ENCODE assay signal across 25 cellular contexts in genomic region chr1:10594481-10595050, GRCh38.
A peak's percentile ranks its signal among the peaks of the same experiment; 100 is the strongest.
DNase-seq lines count a peak whose midpoint lies in the region; ATAC-seq, FAIRE-seq and TF ChIP-seq lines count a peak whose summit lies in the region.
"Had no signal": no experiment of that assay in that cellular context is flagged by ENCODE, and none has a peak within 500 bp of the region (broad histone marks: within the 10 kb centered on the region; RNA-seq: fewer than 3 reads in every experiment).

No MANE protein-coding gene starts in this region.

- H3K27me3 ChIP-seq in right cardiac atrium (ENCODE audit: control insufficient read depth, insufficient read depth) (no peaks in the 10 kb centered on the region), HAP-1 (ENCODE audit: low read depth) (no peaks in the 10 kb centered on the region), H1 (replicated peaks in 1 of 4; ENCODE audit: control insufficient read depth in 3 of 4, extremely low read depth in 1 of 4, insufficient read depth in 3 of 4, low read length in 3 of 4) (no peaks in the 10 kb centered on the region)

- H2BK120ac ChIP-seq in H1 (replicated peaks; ENCODE audit: low read depth, low read length), result no peak overlapping the region

- peak overlapping the region; percentile 68; the same call in 1 of the 2 replicates for H4K8ac ChIP-seq in H1 (ENCODE audit: extremely low read depth, insufficient read depth, low read length)

- H3K9me3 ChIP-seq in right cardiac atrium (ENCODE audit: control insufficient read depth, low read length) (no peaks in the 10 kb centered on the region), HAP-1 (no peaks in the 10 kb centered on the region), H1 (ENCODE audit: insufficient read depth in 2 of 2, low read depth in 1 of 2, low read length in 1 of 2) (no peaks in the 10 kb centered on the region)

- intact Hi-C loops in Right ventricle myocardium inferior (cut with DNase I), result no loop called here
- intact Hi-C loops in right cardiac atrium (cut with DNase I), result no loop called here

- POLR2A ChIA-PET in H1 (lab: Charles Lee; ENCODE audit: partially characterized antibody), result no interaction called here

- H4K91ac ChIP-seq in H1 (replicated peaks; ENCODE audit: insufficient read length, low read length), result no peak overlapping the region

- H3K27ac Mint-ChIP-seq in stimulated activated memory B cell treated with anti-CD40 and anti-IgM and Interleukin-4, amounts not matched to agents 10 μg/mL and 1 μg/mL and 100 μg/mL, for 72 hours, result peak overlapping the region; percentile 41
- H3K27ac Mint-ChIP-seq: activated CD4-positive, alpha-beta T cell treated with anti-CD3 and anti-CD28 coated beads, Interleukin-2, amount 10 ng/mL, durations not matched to agents 7 days and 5 days; activated CD8-positive, alpha-beta memory T cell treated with anti-CD3 and anti-CD28 coated beads, Interleukin-2, amount 10 ng/mL, durations not matched to agents 7 days and 5 days; naive thymus-derived CD8-positive, alpha-beta T cell had no signal

- no peaks in the 10 kb centered on the region for H3K27me3 Mint-ChIP-seq in stimulated activated memory B cell treated with anti-CD40 and anti-IgM and Interleukin-4, amounts not matched to agents 10 μg/mL and 1 μg/mL and 100 μg/mL, for 72 hours
- H3K27me3 Mint-ChIP-seq: activated CD4-positive, alpha-beta T cell treated with anti-CD3 and anti-CD28 coated beads, Interleukin-2, amount 10 ng/mL, durations not matched to agents 7 days and 5 days; activated CD8-positive, alpha-beta memory T cell treated with anti-CD3 and anti-CD28 coated beads, Interleukin-2, amount 10 ng/mL, durations not matched to agents 7 days and 5 days; naive thymus-derived CD8-positive, alpha-beta T cell; stimulated activated naive CD8-positive, alpha-beta T cell treated with anti-CD3 and anti-CD28 coated beads, Interleukin-15, amount 100 ng/mL, for 72 hours had no signal

- peak overlapping the region; percentile 10 to 44; a peak in 1 of 4 replicates for H3K4me2 ChIP-seq in H1 (ENCODE audit: insufficient read depth in 1 of 2, low read depth in 2 of 2, low read length in 2 of 2)

- CTCF ChIA-PET in H1 (lab: Charles Lee; ENCODE audit: partially characterized antibody), result interaction anchor here (1.1 to 2.1 kb wide), 8 partner anchors 8 to 65 kb away, joined by 3 to 8 read pairs (median 6); no protein-coding TSS in a partner anchor

- H3K23me2 ChIP-seq in H1 (ENCODE audit: low read depth, low read length), result no peaks in the 10 kb centered on the region; the same call in 1 of the 2 replicates

- no peak overlapping the region for H4K5ac ChIP-seq in H1 (ENCODE audit: insufficient read length, low read depth, low read length)

- no peak overlapping the region for H2AFZ ChIP-seq in H1 (ENCODE audit: low read length)

- TF ChIP-seq CTCF in H1 (IDR thresholded peaks at IDR 0.05; ENCODE audit: control extremely low read depth in 1 of 3, insufficient read depth in 1 of 3, low read depth in 1 of 3, low read length in 3 of 3), result no peak

- ATAC-seq in Right ventricle myocardium inferior (peak; percentile 69), right cardiac atrium (no peak), GM18502 (IDR thresholded peaks at IDR 0.05; ENCODE audit: poor library complexity, unreplicated experiment) (no peak)
- no peak for ATAC-seq in stimulated activated memory B cell treated with anti-CD40 and anti-IgM and Interleukin-4, amounts not matched to agents 10 μg/mL and 1 μg/mL and 100 μg/mL, for 72 hours
- ATAC-seq: activated CD8-positive, alpha-beta memory T cell treated with anti-CD3 and anti-CD28 coated beads, Interleukin-2, amount 10 ng/mL, durations not matched to agents 7 days and 5 days; naive thymus-derived CD8-positive, alpha-beta T cell; PC-3; stimulated activated naive CD8-positive, alpha-beta T cell treated with anti-CD3 and anti-CD28 coated beads, Interleukin-15, amount 100 ng/mL, for 72 hours had no signal

- H3K18ac ChIP-seq in H1 (ENCODE audit: extremely low read depth, low read length), result peak overlapping the region; percentile 53; the same call in 1 of the 2 replicates

- no peak for TF ChIP-seq POLR2A in H1 (IDR thresholded peaks at IDR 0.05; ENCODE audit: control extremely low read depth in 1 of 2, low read depth in 2 of 2, low read length in 2 of 2)

- H3K79me2 ChIP-seq in H1 (ENCODE audit: control insufficient read depth in 1 of 2, insufficient read depth in 2 of 2, low read length in 2 of 2), result no peaks in the 10 kb centered on the region

- H3K9ac ChIP-seq in H1 (replicated peaks in 1 of 4; ENCODE audit: extremely low read depth in 1 of 4, low read depth in 3 of 4, low read length in 3 of 4), result no peak overlapping the region; a peak in 1 of 7 replicates

- H3K56ac ChIP-seq in H1 (replicated peaks; ENCODE audit: insufficient read length, low read depth, low read length), result no peak overlapping the region

- H3K4me1 Mint-ChIP-seq in stimulated activated memory B cell treated with anti-CD40 and anti-IgM and Interleukin-4, amounts not matched to agents 10 μg/mL and 1 μg/mL and 100 μg/mL, for 72 hours, result peaks cover 13% of the 10 kb centered on the region
- H3K4me1 Mint-ChIP-seq: stimulated activated naive CD8-positive, alpha-beta T cell treated with anti-CD3 and anti-CD28 coated beads, Interleukin-15, amount 100 ng/mL, for 72 hours had no signal

- no peak for TF ChIP-seq RAD21 in H1 (IDR thresholded peaks at IDR 0.05 in 1 of 2, conservative IDR thresholded peaks at IDR 0.05 in 1 of 2; ENCODE audit: low read depth in 2 of 2, low read length in 2 of 2)

- FAIRE-seq in H1 (lab: Jason Lieb, UNC), result peak; percentile 24
- FAIRE-seq: small intestine had no signal

- no peaks in the 10 kb centered on the region for H4K20me1 ChIP-seq in H1 (replicated peaks in 1 of 2; ENCODE audit: control insufficient read depth in 1 of 2, insufficient read depth in 2 of 2, low read length in 2 of 2)

- no peak overlapping the region for H3K23ac ChIP-seq in H1 (ENCODE audit: insufficient read length)

- DNase-seq in Right ventricle myocardium inferior (ENCODE audit: missing footprints), result no peak
- DNase-seq in right cardiac atrium, result no peak
- peak; percentile 38 to 44 for DNase-seq in HAP-1 (ENCODE audit: low spot score in 2 of 2)
- no peak for DNase-seq in H1 (ENCODE audit: low read depth in 1 of 2, low spot score in 2 of 2)
- DNase-seq in SW 1271 (lab: John Stamatoyannopoulos, UW), result no peak
- DNase-seq in activated T-cell treated with anti-CD3 and anti-CD28 coated beads for 4 hours, result no peak
- DNase-seq: 8988T; activated CD4-positive, alpha-beta T cell treated with anti-CD3 and anti-CD28 coated beads, Interleukin-2, amount 10 ng/mL, durations not matched to agents 7 days and 5 days; activated CD8-positive, alpha-beta memory T cell treated with anti-CD3 and anti-CD28 coated beads, Interleukin-2, amount 10 ng/mL, durations not matched to agents 7 days and 5 days; activated naive CD4-positive, alpha-beta T cell treated with Interleukin-2 at 50 U/mL for 16 hours; Calu3; islet precursor cell; KBM-7; naive thymus-derived CD8-positive, alpha-beta T cell; NCI-H1417 treated with DMSO at 0.1 percent for 48 hours; NCI-H2081; occipital lobe; PC-3; SHP77 treated with DMSO at 0.1 percent for 48 hours; small intestine; stimulated activated naive CD8-positive, alpha-beta T cell treated with anti-CD3 and anti-CD28 coated beads, Interleukin-15, amount 100 ng/mL, for 72 hours; T-helper 9 cell; WERI-Rb-1 had no signal

- no peak overlapping the region for H2BK20ac ChIP-seq in H1 (ENCODE audit: low read length)

- H3K4me1 ChIP-seq in right cardiac atrium (ENCODE audit: control insufficient read depth, insufficient read depth, low read length), result peaks cover 11% of the 10 kb centered on the region
- H3K4me1 ChIP-seq in HAP-1, result peaks cover 21% of the 10 kb centered on the region
- peaks cover 3 to 13% (median 7%) of the 10 kb centered on the region in 4 experiments for H3K4me1 ChIP-seq in H1 (replicated peaks in 1 of 4; ENCODE audit: control insufficient read depth in 3 of 4, insufficient read depth in 4 of 4, low read length in 3 of 4)

- H3K27ac ChIP-seq in right cardiac atrium (ENCODE audit: low read length) (no peak overlapping the region), H1 (ENCODE audit: low read depth, low read length) (no peak overlapping the region)
- H3K27ac ChIP-seq: WERI-Rb-1 had no signal

- no peak overlapping the region for H3K4me3 Mint-ChIP-seq in stimulated activated memory B cell treated with anti-CD40 and anti-IgM and Interleukin-4, amounts not matched to agents 10 μg/mL and 1 μg/mL and 100 μg/mL, for 72 hours
- H3K4me3 Mint-ChIP-seq: activated CD4-positive, alpha-beta T cell treated with anti-CD3 and anti-CD28 coated beads, Interleukin-2, amount 10 ng/mL, durations not matched to agents 7 days and 5 days; activated CD8-positive, alpha-beta memory T cell treated with anti-CD3 and anti-CD28 coated beads, Interleukin-2, amount 10 ng/mL, durations not matched to agents 7 days and 5 days; naive thymus-derived CD8-positive, alpha-beta T cell; stimulated activated naive CD8-positive, alpha-beta T cell treated with anti-CD3 and anti-CD28 coated beads, Interleukin-15, amount 100 ng/mL, for 72 hours had no signal

- no peak overlapping the region for H2BK15ac ChIP-seq in H1 (ENCODE audit: low read length)

- H2BK5ac ChIP-seq in H1 (ENCODE audit: low read depth, low read length), result no peak overlapping the region; the same call in 1 of the 2 replicates

- no peak overlapping the region for H3K14ac ChIP-seq in H1 (ENCODE audit: insufficient read length)

- TF ChIP-seq EP300 in H1 (IDR thresholded peaks at IDR 0.05; ENCODE audit: borderline replicate concordance in 1 of 2, low read depth in 2 of 2, low read length in 2 of 2), result no peak

- no peak overlapping the region for H3K4ac ChIP-seq in H1 (replicated peaks; ENCODE audit: insufficient read length, low read depth, low read length)

- H2BK12ac ChIP-seq in H1 (ENCODE audit: low read depth, low read length), result no peak overlapping the region

- WGBS in right cardiac atrium, result 76% methylated on average over 9 of the region's 9 CpGs
- WGBS in H1 (ENCODE audit: extremely low coverage in 1 of 2, insufficient coverage in 1 of 2, insufficient read length in 1 of 2, insufficient replicate concordance in 2 of 2, low coverage in 1 of 2, low lambda C conversion rate in 2 of 2, missing lambda C conversion rate in 1 of 2), 2 experiments, result 51% methylated on average over 9 of the region's 9 CpGs; no CpG with 5 or more reads in 1 of the 2 experiments

- no peaks in the 10 kb centered on the region for H3K36me3 ChIP-seq in HAP-1 (replicated peaks)
- H3K36me3 ChIP-seq in H1 (ENCODE audit: control insufficient read depth in 2 of 4, insufficient read depth in 4 of 4, low read length in 3 of 4), result no peaks in the 10 kb centered on the region; a peak in 1 of 8 replicates

- no peaks in the 10 kb centered on the region for H3K79me1 ChIP-seq in H1 (ENCODE audit: low read depth, low read length)

- peaks cover 13% of the 10 kb centered on the region for H3K36me3 Mint-ChIP-seq in stimulated activated memory B cell treated with anti-CD40 and anti-IgM and Interleukin-4, amounts not matched to agents 10 μg/mL and 1 μg/mL and 100 μg/mL, for 72 hours
- H3K36me3 Mint-ChIP-seq: activated CD8-positive, alpha-beta memory T cell treated with anti-CD3 and anti-CD28 coated beads, Interleukin-2, amount 10 ng/mL, durations not matched to agents 7 days and 5 days had no signal

- no peaks in the 10 kb centered on the region for H3K9me3 Mint-ChIP-seq in stimulated activated memory B cell treated with anti-CD40 and anti-IgM and Interleukin-4, amounts not matched to agents 10 μg/mL and 1 μg/mL and 100 μg/mL, for 72 hours
- H3K9me3 Mint-ChIP-seq: activated CD4-positive, alpha-beta T cell treated with anti-CD3 and anti-CD28 coated beads, Interleukin-2, amount 10 ng/mL, durations not matched to agents 7 days and 5 days; naive thymus-derived CD8-positive, alpha-beta T cell; stimulated activated naive CD8-positive, alpha-beta T cell treated with anti-CD3 and anti-CD28 coated beads, Interleukin-15, amount 100 ng/mL, for 72 hours had no signal

- H3K4me3 ChIP-seq in right cardiac atrium (ENCODE audit: low read length), result no peak overlapping the region
- no peak overlapping the region for H3K4me3 ChIP-seq in HAP-1
- no peak overlapping the region for H3K4me3 ChIP-seq in H1 (ENCODE audit: extremely low read depth in 1 of 4, insufficient read depth in 2 of 4, low read depth in 3 of 4, low read length in 4 of 4)

- in situ Hi-C loops in HAP-1 (cut with MboI; ENCODE audit: low sequenced_read_pairs), result no loop called here

- no peak overlapping the region for H2AK5ac ChIP-seq in H1 (ENCODE audit: low read depth, low read length)

Comparison
In these comparisons a context has a peak if more than half of its experiments do, and no peak if none do; other contexts are left out.
1. DNase-seq: peak in HAP-1 (2 of 2); none in Right ventricle myocardium inferior (single experiment), right cardiac atrium (0 of 3), H1 (0 of 2), SW 1271 (0 of 2) and activated T-cell treated with anti-CD3 and anti-CD28 coated beads for 4 hours (single experiment).